ENCODE assay signal across 17 cellular contexts in genomic region chr12:64009321-64010068, GRCh38.
A peak's percentile ranks its signal among the peaks of the same experiment; 100 is the strongest.
DNase-seq lines count a peak whose midpoint lies in the region; ATAC-seq, FAIRE-seq and TF ChIP-seq lines count a peak whose summit lies in the region.
"Had no signal": no experiment of that assay in that cellular context is flagged by ENCODE, and none has a peak within 500 bp of the region (broad histone marks: within the 10 kb centered on the region; RNA-seq: fewer than 3 reads in every experiment).

No MANE protein-coding gene starts in this region.

- peaks cover 29% of the 10 kb centered on the region for H3K4me1 Mint-ChIP-seq in nephron
- H3K4me1 Mint-ChIP-seq: activated CD4-positive, alpha-beta T cell treated with anti-CD3 and anti-CD28 coated beads, Interleukin-2, amount 10 ng/mL, durations not matched to agents 7 days and 5 days had no signal

- intact Hi-C loops in cardiac septum (cut with DNase I) = no loop called here

- peaks cover 19% of the 10 kb centered on the region for H3K36me3 Mint-ChIP-seq in nephron (ENCODE audit: low read depth)
- H3K36me3 Mint-ChIP-seq: activated naive CD4-positive, alpha-beta T cell treated with anti-CD3 and anti-CD28 coated beads, Interleukin-2, amount 50 U/mL, for 72 hours had no signal

- no peak overlapping the region for H3K4me3 Mint-ChIP-seq in nephron
- H3K4me3 Mint-ChIP-seq: activated CD4-positive, alpha-beta T cell treated with anti-CD3 and anti-CD28 coated beads, Interleukin-2, amount 10 ng/mL, durations not matched to agents 7 days and 5 days had no signal

- no peak for DNase-seq in GM19239 (ENCODE audit: insufficient read length, low spot score)
- no peak for DNase-seq in cardiac septum (ENCODE audit: low spot score)
- DNase-seq in NCI-H2196 treated with DMSO at 0.1 percent for 48 hours (lab: John Stamatoyannopoulos, UW; ENCODE audit: unreplicated experiment) = no peak
- DNase-seq in HuH-7.5 (ENCODE audit: low spot score) = no peak
- no peak for DNase-seq in HPDE6-E6E7 (ENCODE audit: extremely low spot score)
- DNase-seq: activated CD4-positive, alpha-beta T cell treated with anti-CD3 and anti-CD28 coated beads, Interleukin-2, amount 10 ng/mL, durations not matched to agents 7 days and 5 days; Caco-2; dorsolateral prefrontal cortex; head of caudate nucleus; NCI-H2171 treated with DMSO at 0.1 percent for 48 hours; SIG-M5 had no signal

- H3K27me3 Mint-ChIP-seq in nephron (ENCODE audit: low read depth) = no peaks in the 10 kb centered on the region
- H3K27me3 Mint-ChIP-seq: activated CD4-positive, alpha-beta T cell treated with anti-CD3 and anti-CD28 coated beads, Interleukin-2, amount 10 ng/mL, durations not matched to agents 7 days and 5 days had no signal

- ATAC-seq in HG02571 (IDR thresholded peaks at IDR 0.05; ENCODE audit: unreplicated experiment) (peak; percentile 51), HG03378 (IDR thresholded peaks at IDR 0.05; ENCODE audit: unreplicated experiment) (peak; percentile 58)
- ATAC-seq: activated naive CD4-positive, alpha-beta T cell treated with anti-CD3 and anti-CD28 coated beads, Interleukin-2, amount 50 U/mL, for 72 hours; sciatic nerve had no signal

- no peak for TF ChIP-seq CTCF in nephron (IDR thresholded peaks at IDR 0.05; ENCODE audit: unreplicated experiment in 3 of 3)

- H3K9me3 Mint-ChIP-seq in nephron = peaks cover 10% of the 10 kb centered on the region
- H3K9me3 Mint-ChIP-seq: activated CD4-positive, alpha-beta T cell treated with anti-CD3 and anti-CD28 coated beads, Interleukin-2, amount 10 ng/mL, durations not matched to agents 7 days and 5 days; activated naive CD4-positive, alpha-beta T cell treated with anti-CD3 and anti-CD28 coated beads, Interleukin-2, amount 50 U/mL, for 72 hours had no signal

- H3K27ac Mint-ChIP-seq in nephron = peak overlapping the region; percentile 43 to 57 (median 46)
- H3K27ac Mint-ChIP-seq: activated CD4-positive, alpha-beta T cell treated with anti-CD3 and anti-CD28 coated beads, Interleukin-2, amount 10 ng/mL, durations not matched to agents 7 days and 5 days; activated naive CD4-positive, alpha-beta T cell treated with anti-CD3 and anti-CD28 coated beads, Interleukin-2, amount 50 U/mL, for 72 hours had no signal

- FAIRE-seq in GM19239 (lab: Jason Lieb, UNC) = peak; percentile 88
- FAIRE-seq: GM12892 had no signal
